Comparison of ENCODE assay signal across 1 cellular context in the genomic region with DNA sequence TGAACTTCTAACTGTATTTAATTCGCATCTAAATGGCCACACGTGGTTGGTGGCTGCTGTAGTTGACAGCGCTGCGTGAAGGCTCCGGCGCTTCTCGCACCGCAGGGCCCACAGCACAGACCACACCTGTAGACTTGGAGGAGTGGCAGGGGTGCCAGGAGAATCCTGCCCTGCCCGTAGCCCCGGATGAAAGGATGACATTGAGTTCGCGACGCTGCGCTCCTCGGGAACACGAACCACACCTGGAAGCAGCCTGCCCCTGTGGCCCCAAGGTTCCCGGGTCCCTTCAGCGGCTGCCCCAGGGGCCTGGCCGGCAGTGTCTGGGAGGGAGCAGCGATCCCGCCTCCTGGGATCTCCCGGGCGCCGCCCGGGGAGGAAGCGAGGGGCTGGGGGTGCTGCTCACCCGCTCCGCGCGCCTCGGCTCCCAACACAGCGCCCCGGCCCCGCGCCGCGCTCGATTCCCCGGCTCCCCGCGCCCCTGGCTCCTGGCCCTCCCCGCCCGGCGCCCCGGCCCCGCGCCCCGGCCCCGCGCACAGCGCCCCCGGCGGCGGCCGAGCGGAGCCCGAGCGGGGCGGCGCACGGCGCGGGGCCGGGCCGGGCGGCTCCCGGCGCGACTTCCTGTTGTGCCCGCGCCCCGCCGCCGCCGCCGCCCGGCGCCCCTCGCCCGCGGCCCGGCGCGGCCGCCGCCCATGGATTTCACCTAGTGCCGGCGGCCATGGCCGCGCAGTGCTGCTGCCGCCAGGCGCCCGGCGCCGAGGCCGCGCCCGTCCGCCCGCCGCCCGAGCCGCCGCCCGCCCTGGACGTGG.
TF ChIP-seq lines count a peak whose summit lies in the region.

Gene RNPEPL1, plus strand, starts transcription at position 613 of the 806 bp plus-strand sequence. Its CDS starts 103 bp downstream, at position 716.

TF ChIP-seq in K562, 482 proteins besides CTCF, POLR2A, EP300 and RAD21 (continued from another document and continues in another):
- TF ChIP-seq UBTF (IDR thresholded peaks at IDR 0.05; ENCODE audit: borderline replicate concordance in 1 of 2, low read depth in 2 of 2, low read length in 2 of 2) (peak in 1 of 2 experiments; percentile 62; a peak in 1 of 4 replicates), ZNF124 (CRISPR knock-in tag; IDR thresholded peaks at IDR 0.05) (no peak), FOXP4 (CRISPR knock-in tag; IDR thresholded peaks at IDR 0.05; ENCODE audit: borderline replicate concordance) (no peak), NELFE (IDR thresholded peaks at IDR 0.05; ENCODE audit: insufficient read depth, insufficient read length) (no peak), EHMT2 (IDR thresholded peaks at IDR 0.05) (no peak), GATAD2A (IDR thresholded peaks at IDR 0.05) (no peak), NCOA6 (IDR thresholded peaks at IDR 0.05) (no peak), BHLHE40 (IDR thresholded peaks at IDR 0.05; ENCODE audit: low read length) (no peak), ELF1 (tag; IDR thresholded peaks at IDR 0.05) (0 out of 2 replicates have a peak, but pooled peaks have one; percentile 28), PHF8 (IDR thresholded peaks at IDR 0.05; ENCODE audit: borderline replicate concordance, low read length) (peak; percentile 32; the same call in 1 of the 2 replicates), MGA (IDR thresholded peaks at IDR 0.05) (peak; percentile 64; the same call in 1 of the 2 replicates)
- TF ChIP-seq, protein P1, sequence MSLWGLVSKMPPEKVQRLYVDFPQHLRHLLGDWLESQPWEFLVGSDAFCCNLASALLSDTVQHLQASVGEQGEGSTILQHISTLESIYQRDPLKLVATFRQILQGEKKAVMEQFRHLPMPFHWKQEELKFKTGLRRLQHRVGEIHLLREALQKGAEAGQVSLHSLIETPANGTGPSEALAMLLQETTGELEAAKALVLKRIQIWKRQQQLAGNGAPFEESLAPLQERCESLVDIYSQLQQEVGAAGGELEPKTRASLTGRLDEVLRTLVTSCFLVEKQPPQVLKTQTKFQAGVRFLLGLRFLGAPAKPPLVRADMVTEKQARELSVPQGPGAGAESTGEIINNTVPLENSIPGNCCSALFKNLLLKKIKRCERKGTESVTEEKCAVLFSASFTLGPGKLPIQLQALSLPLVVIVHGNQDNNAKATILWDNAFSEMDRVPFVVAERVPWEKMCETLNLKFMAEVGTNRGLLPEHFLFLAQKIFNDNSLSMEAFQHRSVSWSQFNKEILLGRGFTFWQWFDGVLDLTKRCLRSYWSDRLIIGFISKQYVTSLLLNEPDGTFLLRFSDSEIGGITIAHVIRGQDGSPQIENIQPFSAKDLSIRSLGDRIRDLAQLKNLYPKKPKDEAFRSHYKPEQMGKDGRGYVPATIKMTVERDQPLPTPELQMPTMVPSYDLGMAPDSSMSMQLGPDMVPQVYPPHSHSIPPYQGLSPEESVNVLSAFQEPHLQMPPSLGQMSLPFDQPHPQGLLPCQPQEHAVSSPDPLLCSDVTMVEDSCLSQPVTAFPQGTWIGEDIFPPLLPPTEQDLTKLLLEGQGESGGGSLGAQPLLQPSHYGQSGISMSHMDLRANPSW (CRISPR knock-in tag; IDR thresholded peaks at IDR 0.05), result no peak
- TF ChIP-seq, protein P2, sequence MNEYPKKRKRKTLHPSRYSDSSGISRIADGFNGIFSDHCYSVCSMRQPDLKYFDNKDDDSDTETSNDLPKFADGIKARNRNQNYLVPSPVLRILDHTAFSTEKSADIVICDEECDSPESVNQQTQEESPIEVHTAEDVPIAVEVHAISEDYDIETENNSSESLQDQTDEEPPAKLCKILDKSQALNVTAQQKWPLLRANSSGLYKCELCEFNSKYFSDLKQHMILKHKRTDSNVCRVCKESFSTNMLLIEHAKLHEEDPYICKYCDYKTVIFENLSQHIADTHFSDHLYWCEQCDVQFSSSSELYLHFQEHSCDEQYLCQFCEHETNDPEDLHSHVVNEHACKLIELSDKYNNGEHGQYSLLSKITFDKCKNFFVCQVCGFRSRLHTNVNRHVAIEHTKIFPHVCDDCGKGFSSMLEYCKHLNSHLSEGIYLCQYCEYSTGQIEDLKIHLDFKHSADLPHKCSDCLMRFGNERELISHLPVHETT (CRISPR knock-in tag; conservative IDR thresholded peaks at IDR 0.05 in 1 of 2, IDR thresholded peaks at IDR 0.05 in 1 of 2), result peak in 1 of 2 experiments; percentile 86; a peak in 2 of 4 replicates
